31 cellular contexts compared by ENCODE assay signal in the genomic region with DNA sequence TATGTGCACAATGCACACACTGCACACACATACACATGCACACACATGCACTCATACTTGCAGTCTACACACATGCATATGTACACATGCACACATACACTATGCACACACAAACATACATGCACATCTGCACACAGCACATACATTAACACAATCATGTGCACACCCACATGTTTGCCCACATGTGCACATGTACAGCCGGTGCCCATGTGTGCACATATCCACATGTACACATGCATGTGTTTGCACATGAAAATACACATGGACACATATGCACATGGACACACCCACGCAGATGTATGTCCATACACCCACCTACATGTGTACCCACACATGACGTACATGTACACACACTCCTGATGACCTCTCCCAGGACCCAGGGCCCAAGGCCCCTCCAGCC.
"Had no signal": no experiment of that assay in that cellular context is flagged by ENCODE, and none has a peak within 500 bp of the region (broad histone marks: within the 10 kb centered on the region; RNA-seq: fewer than 3 reads in every experiment).

No MANE protein-coding gene starts in this region.

- ATAC-seq: activated CD4-positive, CD25-positive, alpha-beta regulatory T cell treated with anti-CD3 and anti-CD28 coated beads, Interleukin-2, amount 50 U/mL, for 24 hours; activated CD8-positive, alpha-beta T cell treated with anti-CD3 and anti-CD28 coated beads for 36 hours; activated T-cell treated with anti-CD3 and anti-CD28 coated beads, Interleukin-2, amount 50 U/mL, for 4 hours; activated T-helper 17 cell treated with anti-CD3 and anti-CD28 coated beads, Interleukin-2, amount 50 U/mL, for 72 hours; gastroesophageal sphincter; heart right ventricle; T-helper 17 cell had no signal

- H3K4me3 Mint-ChIP-seq: activated B cell treated with CpG ODN at 0.5 μM for 24 hours; activated CD8-positive, alpha-beta T cell treated with anti-CD3 and anti-CD28 coated beads for 36 hours; activated naive CD8-positive, alpha-beta T cell; activated T-cell treated with anti-CD3 and anti-CD28 coated beads, Interleukin-2, amount 50 U/mL, for 4 hours; activated T-helper 17 cell treated with anti-CD3 and anti-CD28 coated beads, Interleukin-2, amount 50 U/mL, for 72 hours; T-helper 17 cell; T-helper 2 cell treated with Interferon-gamma antibody and Interleukin-4, amounts not matched to agents 5 μg/mL and 100 μg/mL, for 36 hours had no signal

- H3K27me3 Mint-ChIP-seq: activated B cell treated with CpG ODN at 0.5 μM for 24 hours; activated CD8-positive, alpha-beta T cell treated with anti-CD3 and anti-CD28 coated beads for 36 hours; activated naive CD8-positive, alpha-beta T cell; activated T-helper 17 cell treated with anti-CD3 and anti-CD28 coated beads, Interleukin-2, amount 50 U/mL, for 72 hours had no signal

- H3K36me3 ChIP-seq: brain microvascular endothelial cell, colonic mucosa, esophagus squamous epithelium, gastroesophageal sphincter, heart right ventricle, WERI-Rb-1 had no signal

- FAIRE-seq: astrocyte had no signal

- H3K36me3 Mint-ChIP-seq: activated naive CD8-positive, alpha-beta T cell had no signal

- DNase-seq: activated B cell treated with CpG ODN at 0.5 μM for 24 hours; activated CD4-positive, alpha-beta T cell treated with anti-CD3 and anti-CD28 coated beads for 48 hours; activated CD4-positive, alpha-beta T cell treated with anti-CD3 and anti-CD28 coated beads, Interleukin-2, amount 50 U/mL, for 1 hour; activated CD4-positive, alpha-beta T cell treated with anti-CD3 and anti-CD28 coated beads, Interleukin-2, amount 50 U/mL, for 48 hours; activated CD8-positive, alpha-beta memory T cell treated with anti-CD3 and anti-CD28 coated beads for 24 hours; activated CD8-positive, alpha-beta T cell treated with anti-CD3 and anti-CD28 coated beads for 36 hours; activated effector memory CD4-positive, alpha-beta T cell treated with Interleukin-2 at 50 U/mL for 16 hours; activated gamma-delta T cell treated with Interleukin-2 at 50 U/mL for 16 hours; activated naive CD4-positive, alpha-beta T cell treated with anti-CD3 and anti-CD28 coated beads, Interleukin-2, amount 50 U/mL, for 16 hours; activated naive CD4-positive, alpha-beta T cell treated with Interleukin-2 at 50 U/mL for 16 hours; activated T-cell treated with anti-CD3 and anti-CD28 coated beads, Interleukin-2, amount 50 U/mL, for 4 hours; amniotic stem cell; anterior cingulate cortex; brain microvascular endothelial cell; caudate nucleus; colonic mucosa; effector CD8-positive, alpha-beta T cell; esophagus squamous epithelium; foreskin melanocyte; heart right ventricle; T-helper 1 cell; T-helper 17 cell; T1000; WERI-Rb-1 had no signal

- H3K4me1 ChIP-seq: colonic mucosa, esophagus squamous epithelium, gastroesophageal sphincter, heart right ventricle had no signal

- H3K9me3 Mint-ChIP-seq: activated B cell treated with CpG ODN at 0.5 μM for 24 hours; activated T-cell treated with anti-CD3 and anti-CD28 coated beads, Interleukin-2, amount 50 U/mL, for 4 hours had no signal

- H3K4me1 Mint-ChIP-seq: activated B cell treated with CpG ODN at 0.5 μM for 24 hours had no signal

- H3K27me3 ChIP-seq: brain microvascular endothelial cell, colonic mucosa had no signal

- H3K4me3 ChIP-seq: colonic mucosa, esophagus squamous epithelium, gastroesophageal sphincter, heart right ventricle had no signal

- H3K27ac ChIP-seq: brain microvascular endothelial cell, colonic mucosa, epithelial cell of prostate, esophagus squamous epithelium, gastroesophageal sphincter, heart right ventricle, WERI-Rb-1 had no signal

- H3K27ac Mint-ChIP-seq: activated B cell treated with CpG ODN at 0.5 μM for 24 hours; activated CD8-positive, alpha-beta T cell treated with anti-CD3 and anti-CD28 coated beads for 36 hours; activated naive CD8-positive, alpha-beta T cell; activated T-helper 17 cell treated with anti-CD3 and anti-CD28 coated beads, Interleukin-2, amount 50 U/mL, for 72 hours; T-helper 17 cell; T-helper 2 cell treated with Interferon-gamma antibody and Interleukin-4, amounts not matched to agents 5 μg/mL and 100 μg/mL, for 36 hours had no signal
